In genomic region chr2:134667541-134667940, GRCh38 we compare ENCODE assay signal across 28 cellular contexts. TPM values are rescaled to one million over a fixed set of nuclear protein-coding genes. Genes with fewer than 3 reads are reported as not detected.
DNase-seq lines count a peak whose midpoint lies in the region; ATAC-seq and TF ChIP-seq lines count a peak whose summit lies in the region.
"Had no signal": no experiment of that assay in that cellular context is flagged by ENCODE, and none has a peak within 500 bp of the region (broad histone marks: within the 10 kb centered on the region; RNA-seq: fewer than 3 reads in every experiment).

No MANE protein-coding gene starts in this region.

- TF ChIP-seq CTCF in upper lobe of left lung (IDR thresholded peaks at IDR 0.05) = no peak

- 67 to 82% methylated on average over 2 of the region's 2 CpGs for WGBS in upper lobe of left lung, 2 donors

- peaks cover 19% of the 10 kb centered on the region for H3K27me3 Mint-ChIP-seq in activated CD4-positive, alpha-beta memory T cell treated with anti-CD3 and anti-CD28 coated beads, Interleukin-2, amount 10 ng/mL, durations not matched to agents 7 days and 5 days
- H3K27me3 Mint-ChIP-seq in activated CD4-positive, alpha-beta memory T cell treated with anti-CD3 and anti-CD28 coated beads for 36 hours = peaks cover 10% of the 10 kb centered on the region
- H3K27me3 Mint-ChIP-seq in T-helper 17 cell = no peaks in the 10 kb centered on the region

- H3K36me3 ChIP-seq in upper lobe of left lung = no peaks in the 10 kb centered on the region
- H3K36me3 ChIP-seq: ovary, suprapubic skin had no signal

- peak overlapping the region; percentile 21 for H3K27ac Mint-ChIP-seq in activated CD4-positive, alpha-beta memory T cell treated with anti-CD3 and anti-CD28 coated beads, Interleukin-2, amount 10 ng/mL, durations not matched to agents 7 days and 5 days
- H3K27ac Mint-ChIP-seq in activated CD4-positive, alpha-beta memory T cell treated with anti-CD3 and anti-CD28 coated beads for 36 hours = no peak overlapping the region
- H3K27ac Mint-ChIP-seq in T-helper 17 cell = peak overlapping the region; percentile 99
- H3K27ac Mint-ChIP-seq: nephron progenitor cell had no signal

- no peak for DNase-seq in activated CD4-positive, alpha-beta memory T cell treated with anti-CD3 and anti-CD28 coated beads, Interleukin-2, amount 10 ng/mL, durations not matched to agents 7 days and 5 days
- DNase-seq in activated CD4-positive, alpha-beta memory T cell treated with anti-CD3 and anti-CD28 coated beads for 36 hours = no peak
- DNase-seq in T-helper 17 cell = no peak
- peak; percentile 49 for DNase-seq in kidney glomerular epithelial cell (lab: John Stamatoyannopoulos, UW)
- no peak for DNase-seq in upper lobe of left lung
- DNase-seq in stimulated activated CD4-positive, alpha-beta T cell treated with anti-CD3 and anti-CD28 coated beads, Interleukin-4, amount 100 ng/mL, for 4 hours = no peak
- DNase-seq: activated CD4-positive, alpha-beta T cell treated with anti-CD3 and anti-CD28 coated beads for 48 hours; activated T-cell treated with anti-CD3 and anti-CD28 coated beads, Interleukin-2, amount 50 U/mL, for 48 hours; caudate nucleus; COR-L47; cortex of kidney; HCEC 1CT; head of caudate nucleus; NCI-H1436 treated with DMSO at 0.1 percent for 48 hours; NCI-H2081 treated with DMSO at 0.1 percent for 48 hours; NCI-H226; NCI-H69; nephron progenitor cell; ovary; SIG-M5; stimulated activated naive CD4-positive, alpha-beta T cell had no signal

- peaks cover 1% of the 10 kb centered on the region for H3K36me3 Mint-ChIP-seq in activated CD4-positive, alpha-beta memory T cell treated with anti-CD3 and anti-CD28 coated beads, Interleukin-2, amount 10 ng/mL, durations not matched to agents 7 days and 5 days (ENCODE audit: low read depth)
- no peaks in the 10 kb centered on the region for H3K36me3 Mint-ChIP-seq in activated CD4-positive, alpha-beta memory T cell treated with anti-CD3 and anti-CD28 coated beads for 36 hours
- peaks cover 2% of the 10 kb centered on the region for H3K36me3 Mint-ChIP-seq in T-helper 17 cell (ENCODE audit: low read depth)

- H3K27me3 ChIP-seq in upper lobe of left lung = no peaks in the 10 kb centered on the region
- H3K27me3 ChIP-seq: ovary, suprapubic skin had no signal

- H3K9me3 ChIP-seq in T-helper 17 cell (ENCODE audit: control insufficient read depth, low read length, poor library complexity, severe bottlenecking) (no peaks in the 10 kb centered on the region), upper lobe of left lung (no peaks in the 10 kb centered on the region)
- H3K9me3 ChIP-seq: ovary, suprapubic skin had no signal

- peaks cover 75% of the 10 kb centered on the region for H3K4me1 Mint-ChIP-seq in activated CD4-positive, alpha-beta memory T cell treated with anti-CD3 and anti-CD28 coated beads, Interleukin-2, amount 10 ng/mL, durations not matched to agents 7 days and 5 days
- H3K4me1 Mint-ChIP-seq in activated CD4-positive, alpha-beta memory T cell treated with anti-CD3 and anti-CD28 coated beads for 36 hours (ENCODE audit: low read depth) = peaks cover 65% of the 10 kb centered on the region
- H3K4me1 Mint-ChIP-seq in T-helper 17 cell = peaks cover 77% of the 10 kb centered on the region

- POLR2A ChIA-PET in activated CD4-positive, alpha-beta memory T cell treated with anti-CD3 and anti-CD28 coated beads, Interleukin-2, amount 10 ng/mL, durations not matched to agents 7 days and 5 days (lab: Charles Lee) = interaction anchor here (1.1 to 2.4 kb wide), 2 partner anchors 12 to 251 kb away, joined by 3 to 8 read pairs; partner anchors contain the start of gene CCNT2
- POLR2A ChIA-PET in activated CD4-positive, alpha-beta memory T cell treated with anti-CD3 and anti-CD28 coated beads for 36 hours (lab: Charles Lee) = no interaction called here

- intact Hi-C loops in activated CD4-positive, alpha-beta memory T cell treated with anti-CD3 and anti-CD28 coated beads for 36 hours (cut with micrococcal nuclease) = loop anchor here (5.0 kb wide), 2 partner anchors 250 to 435 kb away; partner anchors contain the start of gene CCNT2

- peak overlapping the region in 3 of 4 donors; percentile 77 to 87 (median 78) for H3K27ac ChIP-seq in upper lobe of left lung
- H3K27ac ChIP-seq: ovary, suprapubic skin had no signal

- no peak overlapping the region for H3K4me3 Mint-ChIP-seq in activated CD4-positive, alpha-beta memory T cell treated with anti-CD3 and anti-CD28 coated beads, Interleukin-2, amount 10 ng/mL, durations not matched to agents 7 days and 5 days
- H3K4me3 Mint-ChIP-seq in activated CD4-positive, alpha-beta memory T cell treated with anti-CD3 and anti-CD28 coated beads for 36 hours = no peak overlapping the region
- no peak overlapping the region for H3K4me3 Mint-ChIP-seq in T-helper 17 cell
- H3K4me3 Mint-ChIP-seq: nephron progenitor cell had no signal

- H3K4me3 ChIP-seq in upper lobe of left lung = no peak overlapping the region
- H3K4me3 ChIP-seq: lung, ovary, skin epidermis, suprapubic skin had no signal

- TF ChIP-seq EP300 in upper lobe of left lung (IDR thresholded peaks at IDR 0.05) = peak in 1 of 4 donors; percentile 61

- TF ChIP-seq POLR2A in upper lobe of left lung (IDR thresholded peaks at IDR 0.05) = no peak

- H3K4me1 ChIP-seq in upper lobe of left lung = peaks cover 0 to 47% (median 27%) of the 10 kb centered on the region in 4 donors
- H3K4me1 ChIP-seq: suprapubic skin had no signal

- no peaks in the 10 kb centered on the region for H3K9me3 Mint-ChIP-seq in activated CD4-positive, alpha-beta memory T cell treated with anti-CD3 and anti-CD28 coated beads, Interleukin-2, amount 10 ng/mL, durations not matched to agents 7 days and 5 days
- no peaks in the 10 kb centered on the region for H3K9me3 Mint-ChIP-seq in activated CD4-positive, alpha-beta memory T cell treated with anti-CD3 and anti-CD28 coated beads for 36 hours
- H3K9me3 Mint-ChIP-seq: nephron progenitor cell had no signal

- CTCF ChIA-PET in activated CD4-positive, alpha-beta memory T cell treated with anti-CD3 and anti-CD28 coated beads, Interleukin-2, amount 10 ng/mL, durations not matched to agents 7 days and 5 days (lab: Charles Lee) = no interaction called here
- CTCF ChIA-PET in activated CD4-positive, alpha-beta memory T cell treated with anti-CD3 and anti-CD28 coated beads for 36 hours (lab: Charles Lee) = interaction anchor here (0.9 kb wide), 1 partner anchor 217 kb away, joined by 3 read pairs; no protein-coding TSS in a partner anchor

- ATAC-seq in T-helper 17 cell (no peak), upper lobe of left lung (ENCODE audit: low FRiP score in 2 of 2) (no peak), GM21367 (IDR thresholded peaks at IDR 0.05; ENCODE audit: unreplicated experiment) (no peak), HG03442 (IDR thresholded peaks at IDR 0.05; ENCODE audit: unreplicated experiment) (no peak)
- ATAC-seq: esophagus mucosa had no signal

RNA-seq across cellular contexts. Expression of gene TMEM163, which starts 51.3 kb away (rescaled TPM):
- total RNA-seq in activated CD4-positive, alpha-beta memory T cell treated with anti-CD3 and anti-CD28 coated beads, Interleukin-2, amount 10 ng/mL, durations not matched to agents 7 days and 5 days = 1 to 10 TPM; 1.8 to 2.3 TPM
- total RNA-seq in activated CD4-positive, alpha-beta memory T cell treated with anti-CD3 and anti-CD28 coated beads for 36 hours = under 1 TPM in 1 of 2 experiments, not detected in 1; 0.12 TPM
- total RNA-seq in T-helper 17 cell (1 to 10 TPM in 1 of 2 donors, under 1 TPM in 1; 0.57 to 1.3 TPM), upper lobe of left lung (10 to 100 TPM; 19.3 to 71.6 (median 26.7) TPM)
- total RNA-seq: fibroblast of villous mesenchyme had no signal

Comparison
In these comparisons a context has a peak if more than half of its experiments do, and no peak if none do; other contexts are left out.
1. RNA of gene TMEM163, which starts 51.3 kb away (total RNA-seq): 19.3 to 71.6 TPM in upper lobe of left lung; 1.8 to 2.3 TPM in activated CD4-positive, alpha-beta memory T cell treated with anti-CD3 and anti-CD28 coated beads, Interleukin-2, amount 10 ng/mL, durations not matched to agents 7 days and 5 days, 0.57 to 1.3 TPM in T-helper 17 cell and 0.12 TPM in activated CD4-positive, alpha-beta memory T cell treated with anti-CD3 and anti-CD28 coated beads for 36 hours; every median in the first group is over 4 times any median in the second.